ENCODE assay signal across 16 cellular contexts in the genomic region with DNA sequence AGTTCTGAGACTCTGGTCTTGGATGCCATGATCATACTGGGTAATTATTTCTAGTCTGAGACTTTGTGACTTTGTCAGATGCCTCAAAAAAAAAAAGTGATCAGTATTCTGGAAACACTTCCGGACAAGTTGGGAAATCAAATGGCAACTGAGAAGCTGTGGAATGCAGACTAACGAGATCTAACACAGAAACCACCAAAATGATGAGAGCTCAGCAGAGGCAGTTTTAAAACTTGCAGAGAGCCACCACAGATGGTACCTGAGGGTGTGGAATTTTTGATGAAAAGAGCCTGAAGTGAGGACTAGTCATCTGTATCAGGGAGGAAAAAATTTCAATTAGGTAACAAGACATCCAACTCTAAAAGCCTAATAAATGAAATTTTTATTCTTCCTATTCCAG.
"Had no signal": no experiment of that assay in that cellular context is flagged by ENCODE, and none has a peak within 500 bp of the region (broad histone marks: within the 10 kb centered on the region; RNA-seq: fewer than 3 reads in every experiment).

No MANE protein-coding gene starts in this region.

- H3K4me1 Mint-ChIP-seq: neural progenitor cell; stimulated activated memory B cell treated with anti-CD40 and anti-IgM and Interleukin-4, amounts not matched to agents 10 μg/mL and 1 μg/mL and 100 μg/mL, for 72 hours had no signal

- H3K27ac ChIP-seq: esophagus squamous epithelium, heart left ventricle, neural progenitor cell, transverse colon had no signal

- H3K4me1 ChIP-seq: neural progenitor cell had no signal

- H3K9me3 ChIP-seq: esophagus squamous epithelium, heart left ventricle, transverse colon had no signal

- H3K27ac Mint-ChIP-seq: activated naive CD8-positive, alpha-beta T cell treated with anti-CD3 and anti-CD28 coated beads for 36 hours; activated T-cell treated with anti-CD3 and anti-CD28 coated beads, Interleukin-2, amount 50 U/mL, for 72 hours; neural progenitor cell; stimulated activated memory B cell treated with anti-CD40 and anti-IgM and Interleukin-4, amounts not matched to agents 10 μg/mL and 1 μg/mL and 100 μg/mL, for 72 hours had no signal

- ATAC-seq: activated T-cell treated with anti-CD3 and anti-CD28 coated beads, Interleukin-2, amount 50 U/mL, for 72 hours; right cardiac atrium; stimulated activated memory B cell treated with anti-CD40 and anti-IgM and Interleukin-4, amounts not matched to agents 10 μg/mL and 1 μg/mL and 100 μg/mL, for 72 hours; T-helper 17 cell had no signal

- DNase-seq: activated CD4-positive, alpha-beta T cell treated with anti-CD3 and anti-CD28 coated beads, Interleukin-2, amount 50 U/mL, for 4 hours; activated gamma-delta T cell treated with Interleukin-2 at 50 U/mL for 16 hours; activated naive CD8-positive, alpha-beta T cell treated with anti-CD3 and anti-CD28 coated beads for 36 hours; activated T-cell treated with anti-CD3 and anti-CD28 coated beads, Interleukin-2, amount 50 U/mL, for 72 hours; dorsolateral prefrontal cortex; esophagus squamous epithelium; foreskin fibroblast; heart left ventricle; islet precursor cell; left ventricle myocardium superior; posterior cingulate gyrus; right cardiac atrium; T-helper 17 cell; transverse colon had no signal

- H3K27me3 Mint-ChIP-seq: activated naive CD8-positive, alpha-beta T cell treated with anti-CD3 and anti-CD28 coated beads for 36 hours; stimulated activated memory B cell treated with anti-CD40 and anti-IgM and Interleukin-4, amounts not matched to agents 10 μg/mL and 1 μg/mL and 100 μg/mL, for 72 hours; T-helper 17 cell had no signal

- H3K4me3 Mint-ChIP-seq: activated naive CD8-positive, alpha-beta T cell treated with anti-CD3 and anti-CD28 coated beads for 36 hours; activated T-cell treated with anti-CD3 and anti-CD28 coated beads, Interleukin-2, amount 50 U/mL, for 72 hours; neural progenitor cell; stimulated activated memory B cell treated with anti-CD40 and anti-IgM and Interleukin-4, amounts not matched to agents 10 μg/mL and 1 μg/mL and 100 μg/mL, for 72 hours; T-helper 17 cell had no signal

- H3K4me3 ChIP-seq: dorsolateral prefrontal cortex, esophagus squamous epithelium, heart left ventricle, neural progenitor cell, transverse colon had no signal

- H3K9me3 Mint-ChIP-seq: activated naive CD8-positive, alpha-beta T cell treated with anti-CD3 and anti-CD28 coated beads for 36 hours; activated T-cell treated with anti-CD3 and anti-CD28 coated beads, Interleukin-2, amount 50 U/mL, for 72 hours; neural progenitor cell; stimulated activated memory B cell treated with anti-CD40 and anti-IgM and Interleukin-4, amounts not matched to agents 10 μg/mL and 1 μg/mL and 100 μg/mL, for 72 hours had no signal

- H3K27me3 ChIP-seq: dorsolateral prefrontal cortex, esophagus squamous epithelium, heart left ventricle, neural progenitor cell, transverse colon had no signal
